In genomic region chr10:81116990-81117389, GRCh38 we compare ENCODE assay signal across 1 cellular context.
TF ChIP-seq lines count a peak whose summit lies in the region.

No MANE protein-coding gene starts in this region.

TF ChIP-seq in IMR-90, 13 proteins besides CTCF, POLR2A, EP300 and RAD21 (continued from another document):
- TF ChIP-seq RFX5 (IDR thresholded peaks at IDR 0.05; ENCODE audit: low read depth, low read length): no peak
- no peak for TF ChIP-seq CHD1 (IDR thresholded peaks at IDR 0.05; ENCODE audit: low read depth, low read length)
- no peak for TF ChIP-seq NFE2L2 (IDR thresholded peaks at IDR 0.05; ENCODE audit: low read depth, low read length)
- no peak for TF ChIP-seq MAZ (IDR thresholded peaks at IDR 0.05; ENCODE audit: borderline replicate concordance, low read depth, low read length)
